ENCODE assay signal across 1 cellular context in the genomic region with DNA sequence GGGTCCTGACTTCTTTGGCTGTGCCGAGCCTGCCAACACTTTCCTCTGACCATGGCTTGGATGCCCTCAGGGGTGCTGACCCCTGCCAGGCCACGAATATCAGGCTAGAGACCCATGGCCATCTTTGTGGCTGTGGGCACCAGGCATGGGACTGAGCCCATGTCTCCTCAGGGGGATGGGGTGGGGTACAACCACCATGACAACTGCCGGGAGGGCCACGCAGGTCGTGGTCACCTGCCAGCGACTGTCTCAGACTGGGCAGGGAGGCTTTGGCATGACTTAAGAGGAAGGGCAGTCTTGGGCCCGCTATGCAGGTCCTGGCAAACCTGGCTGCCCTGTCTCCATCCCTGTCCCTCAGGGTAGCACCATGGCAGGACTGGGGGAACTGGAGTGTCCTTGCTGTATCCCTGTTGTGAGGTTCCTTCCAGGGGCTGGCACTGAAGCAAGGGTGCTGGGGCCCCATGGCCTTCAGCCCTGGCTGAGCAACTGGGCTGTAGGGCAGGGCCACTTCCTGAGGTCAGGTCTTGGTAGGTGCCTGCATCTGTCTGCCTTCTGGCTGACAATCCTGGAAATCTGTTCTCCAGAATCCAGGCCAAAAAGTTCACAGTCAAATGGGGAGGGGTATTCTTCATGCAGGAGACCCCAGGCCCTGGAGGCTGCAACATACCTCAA.
TF ChIP-seq lines count a peak whose summit lies in the region.

No MANE protein-coding gene starts in this region.

TF ChIP-seq in HepG2, 621 proteins besides CTCF, POLR2A, EP300 and RAD21 (continued from another document and continues in another):
- TF ChIP-seq, protein P1, sequence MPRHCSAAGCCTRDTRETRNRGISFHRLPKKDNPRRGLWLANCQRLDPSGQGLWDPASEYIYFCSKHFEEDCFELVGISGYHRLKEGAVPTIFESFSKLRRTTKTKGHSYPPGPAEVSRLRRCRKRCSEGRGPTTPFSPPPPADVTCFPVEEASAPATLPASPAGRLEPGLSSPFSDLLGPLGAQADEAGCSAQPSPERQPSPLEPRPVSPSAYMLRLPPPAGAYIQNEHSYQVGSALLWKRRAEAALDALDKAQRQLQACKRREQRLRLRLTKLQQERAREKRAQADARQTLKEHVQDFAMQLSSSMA (CRISPR knock-in tag; IDR thresholded peaks at IDR 0.05) = no peak
- TF ChIP-seq AKAP8 (CRISPR knock-in tag; IDR thresholded peaks at IDR 0.05) (no peak), ZNF605 (CRISPR knock-in tag; IDR thresholded peaks at IDR 0.05) (no peak), NAIF1 (CRISPR knock-in tag; IDR thresholded peaks at IDR 0.05; ENCODE audit: borderline replicate concordance) (no peak), ZFP62 (CRISPR knock-in tag; IDR thresholded peaks at IDR 0.05) (no peak), KAT7 (CRISPR knock-in tag; IDR thresholded peaks at IDR 0.05; ENCODE audit: borderline replicate concordance) (no peak), HNF4A (CRISPR knock-in tag; IDR thresholded peaks at IDR 0.05) (peak; percentile 19; the same call in 1 of the 2 replicates), ZSCAN9 (CRISPR knock-in tag; IDR thresholded peaks at IDR 0.05; ENCODE audit: borderline replicate concordance) (no peak), GABPB1 (CRISPR knock-in tag; IDR thresholded peaks at IDR 0.05) (peak; percentile 45; the same call in 1 of the 2 replicates), ELF3 (CRISPR knock-in tag; IDR thresholded peaks at IDR 0.05) (no peak), ATF1 (CRISPR knock-in tag; IDR thresholded peaks at IDR 0.05) (no peak), FLYWCH1 (CRISPR knock-in tag; IDR thresholded peaks at IDR 0.05) (no peak), ISL2 (CRISPR knock-in tag; IDR thresholded peaks at IDR 0.05) (no peak), FOXO1 (CRISPR knock-in tag; IDR thresholded peaks at IDR 0.05) (no peak), ZNF350 (CRISPR knock-in tag; IDR thresholded peaks at IDR 0.05; ENCODE audit: borderline replicate concordance, low read depth) (no peak), HNRNPUL1 (IDR thresholded peaks at IDR 0.05; ENCODE audit: low read depth, low read length) (no peak), FOXA3 (CRISPR knock-in tag; IDR thresholded peaks at IDR 0.05) (no peak), IRF2 (CRISPR knock-in tag; IDR thresholded peaks at IDR 0.05) (no peak), POLR2AphosphoS5 (IDR thresholded peaks at IDR 0.05; ENCODE audit: low read depth, low read length) (no peak), SMARCE1 (IDR thresholded peaks at IDR 0.05; ENCODE audit: borderline replicate concordance) (no peak), SAP130 (CRISPR knock-in tag; IDR thresholded peaks at IDR 0.05; ENCODE audit: low read depth) (no peak), ZFX (CRISPR knock-in tag; IDR thresholded peaks at IDR 0.05; ENCODE audit: low read depth) (no peak), ATF7-NPFF (CRISPR knock-in tag; IDR thresholded peaks at IDR 0.05; ENCODE audit: low read depth) (no peak), KDM5B (CRISPR knock-in tag; IDR thresholded peaks at IDR 0.05; ENCODE audit: borderline replicate concordance) (no peak), SNAI1 (CRISPR knock-in tag; IDR thresholded peaks at IDR 0.05; ENCODE audit: borderline replicate concordance) (no peak), ZNF274 (CRISPR knock-in tag; IDR thresholded peaks at IDR 0.05) (0 out of 2 replicates have a peak, but pooled peaks have one; percentile 39), PHF5A (CRISPR knock-in tag; IDR thresholded peaks at IDR 0.05; ENCODE audit: low read depth, unreplicated experiment) (no peak), ZSCAN20 (CRISPR knock-in tag; IDR thresholded peaks at IDR 0.05; ENCODE audit: borderline replicate concordance) (no peak)
- TF ChIP-seq, protein P2, sequence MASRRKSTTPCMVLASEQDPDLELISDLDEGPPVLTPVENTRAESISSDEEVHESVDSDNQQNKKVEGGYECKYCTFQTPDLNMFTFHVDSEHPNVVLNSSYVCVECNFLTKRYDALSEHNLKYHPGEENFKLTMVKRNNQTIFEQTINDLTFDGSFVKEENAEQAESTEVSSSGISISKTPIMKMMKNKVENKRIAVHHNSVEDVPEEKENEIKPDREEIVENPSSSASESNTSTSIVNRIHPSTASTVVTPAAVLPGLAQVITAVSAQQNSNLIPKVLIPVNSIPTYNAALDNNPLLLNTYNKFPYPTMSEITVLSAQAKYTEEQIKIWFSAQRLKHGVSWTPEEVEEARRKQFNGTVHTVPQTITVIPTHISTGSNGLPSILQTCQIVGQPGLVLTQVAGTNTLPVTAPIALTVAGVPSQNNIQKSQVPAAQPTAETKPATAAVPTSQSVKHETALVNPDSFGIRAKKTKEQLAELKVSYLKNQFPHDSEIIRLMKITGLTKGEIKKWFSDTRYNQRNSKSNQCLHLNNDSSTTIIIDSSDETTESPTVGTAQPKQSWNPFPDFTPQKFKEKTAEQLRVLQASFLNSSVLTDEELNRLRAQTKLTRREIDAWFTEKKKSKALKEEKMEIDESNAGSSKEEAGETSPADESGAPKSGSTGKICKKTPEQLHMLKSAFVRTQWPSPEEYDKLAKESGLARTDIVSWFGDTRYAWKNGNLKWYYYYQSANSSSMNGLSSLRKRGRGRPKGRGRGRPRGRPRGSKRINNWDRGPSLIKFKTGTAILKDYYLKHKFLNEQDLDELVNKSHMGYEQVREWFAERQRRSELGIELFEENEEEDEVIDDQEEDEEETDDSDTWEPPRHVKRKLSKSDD (CRISPR knock-in tag; IDR thresholded peaks at IDR 0.05; ENCODE audit: low read depth) = no peak
- TF ChIP-seq, protein P3, sequence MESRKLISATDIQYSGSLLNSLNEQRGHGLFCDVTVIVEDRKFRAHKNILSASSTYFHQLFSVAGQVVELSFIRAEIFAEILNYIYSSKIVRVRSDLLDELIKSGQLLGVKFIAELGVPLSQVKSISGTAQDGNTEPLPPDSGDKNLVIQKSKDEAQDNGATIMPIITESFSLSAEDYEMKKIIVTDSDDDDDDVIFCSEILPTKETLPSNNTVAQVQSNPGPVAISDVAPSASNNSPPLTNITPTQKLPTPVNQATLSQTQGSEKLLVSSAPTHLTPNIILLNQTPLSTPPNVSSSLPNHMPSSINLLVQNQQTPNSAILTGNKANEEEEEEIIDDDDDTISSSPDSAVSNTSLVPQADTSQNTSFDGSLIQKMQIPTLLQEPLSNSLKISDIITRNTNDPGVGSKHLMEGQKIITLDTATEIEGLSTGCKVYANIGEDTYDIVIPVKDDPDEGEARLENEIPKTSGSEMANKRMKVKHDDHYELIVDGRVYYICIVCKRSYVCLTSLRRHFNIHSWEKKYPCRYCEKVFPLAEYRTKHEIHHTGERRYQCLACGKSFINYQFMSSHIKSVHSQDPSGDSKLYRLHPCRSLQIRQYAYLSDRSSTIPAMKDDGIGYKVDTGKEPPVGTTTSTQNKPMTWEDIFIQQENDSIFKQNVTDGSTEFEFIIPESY (CRISPR knock-in tag; IDR thresholded peaks at IDR 0.05) = no peak
- TF ChIP-seq, protein P4, sequence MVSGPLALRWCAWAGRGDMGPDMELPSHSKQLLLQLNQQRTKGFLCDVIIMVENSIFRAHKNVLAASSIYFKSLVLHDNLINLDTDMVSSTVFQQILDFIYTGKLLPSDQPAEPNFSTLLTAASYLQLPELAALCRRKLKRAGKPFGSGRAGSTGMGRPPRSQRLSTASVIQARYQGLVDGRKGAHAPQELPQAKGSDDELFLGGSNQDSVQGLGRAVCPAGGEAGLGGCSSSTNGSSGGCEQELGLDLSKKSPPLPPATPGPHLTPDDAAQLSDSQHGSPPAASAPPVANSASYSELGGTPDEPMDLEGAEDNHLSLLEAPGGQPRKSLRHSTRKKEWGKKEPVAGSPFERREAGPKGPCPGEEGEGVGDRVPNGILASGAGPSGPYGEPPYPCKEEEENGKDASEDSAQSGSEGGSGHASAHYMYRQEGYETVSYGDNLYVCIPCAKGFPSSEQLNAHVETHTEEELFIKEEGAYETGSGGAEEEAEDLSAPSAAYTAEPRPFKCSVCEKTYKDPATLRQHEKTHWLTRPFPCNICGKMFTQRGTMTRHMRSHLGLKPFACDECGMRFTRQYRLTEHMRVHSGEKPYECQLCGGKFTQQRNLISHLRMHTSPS (CRISPR knock-in tag; IDR thresholded peaks at IDR 0.05; ENCODE audit: low read depth) = peak; percentile 59
- TF ChIP-seq, protein P5, sequence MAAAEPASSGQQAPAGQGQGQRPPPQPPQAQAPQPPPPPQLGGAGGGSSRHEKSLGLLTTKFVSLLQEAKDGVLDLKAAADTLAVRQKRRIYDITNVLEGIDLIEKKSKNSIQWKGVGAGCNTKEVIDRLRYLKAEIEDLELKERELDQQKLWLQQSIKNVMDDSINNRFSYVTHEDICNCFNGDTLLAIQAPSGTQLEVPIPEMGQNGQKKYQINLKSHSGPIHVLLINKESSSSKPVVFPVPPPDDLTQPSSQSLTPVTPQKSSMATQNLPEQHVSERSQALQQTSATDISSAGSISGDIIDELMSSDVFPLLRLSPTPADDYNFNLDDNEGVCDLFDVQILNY (CRISPR knock-in tag; conservative IDR thresholded peaks at IDR 0.05) = no peak
- TF ChIP-seq, protein P6, sequence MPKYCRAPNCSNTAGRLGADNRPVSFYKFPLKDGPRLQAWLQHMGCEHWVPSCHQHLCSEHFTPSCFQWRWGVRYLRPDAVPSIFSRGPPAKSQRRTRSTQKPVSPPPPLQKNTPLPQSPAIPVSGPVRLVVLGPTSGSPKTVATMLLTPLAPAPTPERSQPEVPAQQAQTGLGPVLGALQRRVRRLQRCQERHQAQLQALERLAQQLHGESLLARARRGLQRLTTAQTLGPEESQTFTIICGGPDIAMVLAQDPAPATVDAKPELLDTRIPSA (CRISPR knock-in tag; IDR thresholded peaks at IDR 0.05; ENCODE audit: borderline replicate concordance) = no peak
- TF ChIP-seq, protein P7, sequence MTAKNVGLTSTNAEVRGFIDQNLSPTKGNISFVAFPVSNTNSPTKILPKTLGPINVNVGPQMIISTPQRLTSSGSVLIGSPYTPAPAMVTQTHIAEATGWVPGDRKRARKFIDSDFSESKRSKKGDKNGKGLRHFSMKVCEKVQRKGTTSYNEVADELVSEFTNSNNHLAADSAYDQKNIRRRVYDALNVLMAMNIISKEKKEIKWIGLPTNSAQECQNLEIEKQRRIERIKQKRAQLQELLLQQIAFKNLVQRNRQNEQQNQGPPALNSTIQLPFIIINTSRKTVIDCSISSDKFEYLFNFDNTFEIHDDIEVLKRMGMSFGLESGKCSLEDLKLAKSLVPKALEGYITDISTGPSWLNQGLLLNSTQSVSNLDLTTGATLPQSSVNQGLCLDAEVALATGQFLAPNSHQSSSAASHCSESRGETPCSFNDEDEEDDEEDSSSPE (CRISPR knock-in tag; IDR thresholded peaks at IDR 0.05) = no peak
- TF ChIP-seq, protein P8, sequence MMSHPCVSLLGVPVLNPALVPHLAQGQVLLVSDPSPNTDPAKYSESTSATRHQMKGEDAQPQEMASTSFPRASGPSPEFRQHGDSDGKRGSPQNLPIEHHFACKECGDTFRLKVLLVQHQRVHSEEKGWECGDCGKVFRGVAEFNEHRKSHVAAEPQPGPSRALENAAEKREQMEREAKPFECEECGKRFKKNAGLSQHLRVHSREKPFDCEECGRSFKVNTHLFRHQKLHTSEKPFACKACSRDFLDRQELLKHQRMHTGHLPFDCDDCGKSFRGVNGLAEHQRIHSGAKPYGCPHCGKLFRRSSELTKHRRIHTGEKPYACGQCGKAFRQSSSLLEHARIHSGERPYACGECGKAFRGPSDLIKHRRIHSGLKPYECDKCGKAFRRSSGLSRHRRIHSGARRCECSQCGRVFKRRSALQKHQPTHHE (CRISPR knock-in tag; IDR thresholded peaks at IDR 0.05; ENCODE audit: borderline replicate concordance) = no peak
- TF ChIP-seq, protein P9, sequence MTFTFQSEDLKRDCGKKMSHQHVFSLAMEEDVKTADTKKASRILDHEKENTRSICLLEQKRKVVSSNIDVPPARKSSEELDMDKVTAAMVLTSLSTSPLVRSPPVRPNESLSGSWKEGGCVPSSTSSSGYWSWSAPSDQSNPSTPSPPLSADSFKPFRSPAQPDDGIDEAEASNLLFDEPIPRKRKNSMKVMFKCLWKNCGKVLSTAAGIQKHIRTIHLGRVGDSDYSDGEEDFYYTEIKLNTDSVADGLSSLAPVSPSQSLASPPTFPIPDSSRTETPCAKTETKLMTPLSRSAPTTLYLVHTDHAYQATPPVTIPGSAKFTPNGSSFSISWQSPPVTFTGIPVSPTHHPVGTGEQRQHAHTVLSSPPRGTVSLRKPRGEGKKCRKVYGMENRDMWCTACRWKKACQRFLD (CRISPR knock-in tag; IDR thresholded peaks at IDR 0.05; ENCODE audit: borderline replicate concordance) = no peak
- TF ChIP-seq, protein P10, sequence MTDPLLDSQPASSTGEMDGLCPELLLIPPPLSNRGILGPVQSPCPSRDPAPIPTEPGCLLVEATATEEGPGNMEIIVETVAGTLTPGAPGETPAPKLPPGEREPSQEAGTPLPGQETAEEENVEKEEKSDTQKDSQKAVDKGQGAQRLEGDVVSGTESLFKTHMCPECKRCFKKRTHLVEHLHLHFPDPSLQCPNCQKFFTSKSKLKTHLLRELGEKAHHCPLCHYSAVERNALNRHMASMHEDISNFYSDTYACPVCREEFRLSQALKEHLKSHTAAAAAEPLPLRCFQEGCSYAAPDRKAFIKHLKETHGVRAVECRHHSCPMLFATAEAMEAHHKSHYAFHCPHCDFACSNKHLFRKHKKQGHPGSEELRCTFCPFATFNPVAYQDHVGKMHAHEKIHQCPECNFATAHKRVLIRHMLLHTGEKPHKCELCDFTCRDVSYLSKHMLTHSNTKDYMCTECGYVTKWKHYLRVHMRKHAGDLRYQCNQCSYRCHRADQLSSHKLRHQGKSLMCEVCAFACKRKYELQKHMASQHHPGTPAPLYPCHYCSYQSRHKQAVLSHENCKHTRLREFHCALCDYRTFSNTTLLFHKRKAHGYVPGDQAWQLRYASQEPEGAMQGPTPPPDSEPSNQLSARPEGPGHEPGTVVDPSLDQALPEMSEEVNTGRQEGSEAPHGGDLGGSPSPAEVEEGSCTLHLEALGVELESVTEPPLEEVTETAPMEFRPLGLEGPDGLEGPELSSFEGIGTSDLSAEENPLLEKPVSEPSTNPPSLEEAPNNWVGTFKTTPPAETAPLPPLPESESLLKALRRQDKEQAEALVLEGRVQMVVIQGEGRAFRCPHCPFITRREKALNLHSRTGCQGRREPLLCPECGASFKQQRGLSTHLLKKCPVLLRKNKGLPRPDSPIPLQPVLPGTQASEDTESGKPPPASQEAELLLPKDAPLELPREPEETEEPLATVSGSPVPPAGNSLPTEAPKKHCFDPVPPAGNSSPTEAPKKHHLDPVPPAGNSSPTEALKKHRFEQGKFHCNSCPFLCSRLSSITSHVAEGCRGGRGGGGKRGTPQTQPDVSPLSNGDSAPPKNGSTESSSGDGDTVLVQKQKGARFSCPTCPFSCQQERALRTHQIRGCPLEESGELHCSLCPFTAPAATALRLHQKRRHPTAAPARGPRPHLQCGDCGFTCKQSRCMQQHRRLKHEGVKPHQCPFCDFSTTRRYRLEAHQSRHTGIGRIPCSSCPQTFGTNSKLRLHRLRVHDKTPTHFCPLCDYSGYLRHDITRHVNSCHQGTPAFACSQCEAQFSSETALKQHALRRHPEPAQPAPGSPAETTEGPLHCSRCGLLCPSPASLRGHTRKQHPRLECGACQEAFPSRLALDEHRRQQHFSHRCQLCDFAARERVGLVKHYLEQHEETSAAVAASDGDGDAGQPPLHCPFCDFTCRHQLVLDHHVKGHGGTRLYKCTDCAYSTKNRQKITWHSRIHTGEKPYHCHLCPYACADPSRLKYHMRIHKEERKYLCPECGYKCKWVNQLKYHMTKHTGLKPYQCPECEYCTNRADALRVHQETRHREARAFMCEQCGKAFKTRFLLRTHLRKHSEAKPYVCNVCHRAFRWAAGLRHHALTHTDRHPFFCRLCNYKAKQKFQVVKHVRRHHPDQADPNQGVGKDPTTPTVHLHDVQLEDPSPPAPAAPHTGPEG (CRISPR knock-in tag; IDR thresholded peaks at IDR 0.05) = no peak
- TF ChIP-seq, protein P11, sequence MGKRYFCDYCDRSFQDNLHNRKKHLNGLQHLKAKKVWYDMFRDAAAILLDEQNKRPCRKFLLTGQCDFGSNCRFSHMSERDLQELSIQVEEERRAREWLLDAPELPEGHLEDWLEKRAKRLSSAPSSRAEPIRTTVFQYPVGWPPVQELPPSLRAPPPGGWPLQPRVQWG (CRISPR knock-in tag; IDR thresholded peaks at IDR 0.05; ENCODE audit: borderline replicate concordance, low read depth) = no peak
